In the genomic region with DNA sequence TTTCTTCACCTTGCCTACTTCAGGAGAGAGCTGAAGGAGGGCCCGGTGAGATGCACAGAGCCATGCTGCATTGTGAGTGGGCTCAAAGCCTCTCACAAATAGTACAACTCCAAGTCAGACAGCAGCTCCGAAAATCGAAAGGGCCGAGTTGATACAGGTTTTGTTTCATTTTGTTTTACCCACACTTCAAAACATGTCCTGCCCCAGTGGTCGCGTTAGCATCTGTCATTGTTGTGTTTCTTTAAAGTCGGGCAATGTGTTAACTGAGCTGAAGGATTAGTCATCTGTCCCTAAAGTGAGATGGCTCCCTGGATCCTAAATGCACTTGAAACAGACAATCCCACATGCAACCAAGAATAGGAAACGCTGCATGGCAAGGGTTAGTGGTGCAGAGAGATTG, we compare ENCODE assay signal across 1 cellular context.
TF ChIP-seq lines count a peak whose summit lies in the region.

No MANE protein-coding gene starts in this region.

TF ChIP-seq in GM23338, 12 proteins besides CTCF, POLR2A, EP300 and RAD21 (continued from another document):
- TF ChIP-seq ZNF462 (CRISPR knock-in tag; IDR thresholded peaks at IDR 0.05) (no peak), POLR2AphosphoS5 (IDR thresholded peaks at IDR 0.05; ENCODE audit: low read depth) (no peak), STAT1 (IDR thresholded peaks at IDR 0.05; ENCODE audit: unreplicated experiment) (no peak), EZH2phosphoT487 (IDR thresholded peaks at IDR 0.05; ENCODE audit: unreplicated experiment) (no peak), EZH2 (IDR thresholded peaks at IDR 0.05; ENCODE audit: low read depth, unreplicated experiment) (no peak), NANOG (IDR thresholded peaks at IDR 0.05; ENCODE audit: borderline replicate concordance) (no peak)
- TF ChIP-seq, protein P1, sequence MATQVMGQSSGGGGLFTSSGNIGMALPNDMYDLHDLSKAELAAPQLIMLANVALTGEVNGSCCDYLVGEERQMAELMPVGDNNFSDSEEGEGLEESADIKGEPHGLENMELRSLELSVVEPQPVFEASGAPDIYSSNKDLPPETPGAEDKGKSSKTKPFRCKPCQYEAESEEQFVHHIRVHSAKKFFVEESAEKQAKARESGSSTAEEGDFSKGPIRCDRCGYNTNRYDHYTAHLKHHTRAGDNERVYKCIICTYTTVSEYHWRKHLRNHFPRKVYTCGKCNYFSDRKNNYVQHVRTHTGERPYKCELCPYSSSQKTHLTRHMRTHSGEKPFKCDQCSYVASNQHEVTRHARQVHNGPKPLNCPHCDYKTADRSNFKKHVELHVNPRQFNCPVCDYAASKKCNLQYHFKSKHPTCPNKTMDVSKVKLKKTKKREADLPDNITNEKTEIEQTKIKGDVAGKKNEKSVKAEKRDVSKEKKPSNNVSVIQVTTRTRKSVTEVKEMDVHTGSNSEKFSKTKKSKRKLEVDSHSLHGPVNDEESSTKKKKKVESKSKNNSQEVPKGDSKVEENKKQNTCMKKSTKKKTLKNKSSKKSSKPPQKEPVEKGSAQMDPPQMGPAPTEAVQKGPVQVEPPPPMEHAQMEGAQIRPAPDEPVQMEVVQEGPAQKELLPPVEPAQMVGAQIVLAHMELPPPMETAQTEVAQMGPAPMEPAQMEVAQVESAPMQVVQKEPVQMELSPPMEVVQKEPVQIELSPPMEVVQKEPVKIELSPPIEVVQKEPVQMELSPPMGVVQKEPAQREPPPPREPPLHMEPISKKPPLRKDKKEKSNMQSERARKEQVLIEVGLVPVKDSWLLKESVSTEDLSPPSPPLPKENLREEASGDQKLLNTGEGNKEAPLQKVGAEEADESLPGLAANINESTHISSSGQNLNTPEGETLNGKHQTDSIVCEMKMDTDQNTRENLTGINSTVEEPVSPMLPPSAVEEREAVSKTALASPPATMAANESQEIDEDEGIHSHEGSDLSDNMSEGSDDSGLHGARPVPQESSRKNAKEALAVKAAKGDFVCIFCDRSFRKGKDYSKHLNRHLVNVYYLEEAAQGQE (IDR thresholded peaks at IDR 0.05; ENCODE audit: unreplicated experiment) = no peak
